Comparison of ENCODE assay signal across 8 cellular contexts in the genomic region with DNA sequence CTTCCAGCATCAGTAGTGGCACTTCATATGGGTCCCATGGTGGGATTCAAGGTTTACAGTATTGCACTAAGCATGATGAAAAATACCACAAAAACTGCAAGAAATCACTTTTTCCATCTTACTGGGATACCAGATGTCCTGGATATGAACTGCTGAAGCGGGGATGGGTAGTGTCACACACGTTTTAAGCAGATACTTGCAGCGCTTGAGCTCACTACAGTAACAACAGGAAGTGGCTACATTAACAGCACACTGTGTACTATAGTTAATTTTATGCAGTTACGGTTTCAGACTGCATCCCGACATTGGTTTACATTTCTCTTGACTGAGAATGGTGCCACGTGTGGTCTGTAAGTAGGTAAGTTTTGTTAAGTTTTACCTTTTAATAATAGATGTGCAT. TPM values are rescaled to one million over a fixed set of nuclear protein-coding genes. Genes with fewer than 3 reads are reported as not detected.
A peak's percentile ranks its signal among the peaks of the same experiment; 100 is the strongest.
DNase-seq lines count a peak whose midpoint lies in the region; ATAC-seq, FAIRE-seq and TF ChIP-seq lines count a peak whose summit lies in the region.

No MANE protein-coding gene starts in this region.

- peak; percentile 71 for DNase-seq in GM12864 (ENCODE audit: low read depth)
- peak; percentile 53 for DNase-seq in KBM-7
- no peak for DNase-seq in foreskin keratinocyte
- DNase-seq in NCI-H2196 treated with DMSO at 0.1 percent for 48 hours (lab: John Stamatoyannopoulos, UW; ENCODE audit: unreplicated experiment) = no peak
- DNase-seq in HTR-8/SVneo (ENCODE audit: insufficient read length, low spot score) = no peak
- no peak for DNase-seq in activated CD8-positive, alpha-beta memory T cell treated with anti-CD3 and anti-CD28 coated beads, Interleukin-2, amount 50 U/mL, for 48 hours
- DNase-seq in A172 (ENCODE audit: low spot score) = no peak

- H3K4me1 ChIP-seq in foreskin keratinocyte = peaks cover 12% of the 10 kb centered on the region

- H3K4me3 ChIP-seq in GM12864 (ENCODE audit: low read depth, low read length) = no peak overlapping the region

- no peak for TF ChIP-seq CTCF in GM12864 (IDR thresholded peaks at IDR 0.05; ENCODE audit: low read depth, low read length, missing control alignments)
- TF ChIP-seq CTCF in foreskin keratinocyte (conservative IDR thresholded peaks at IDR 0.05) = no peak

- H3K27me3 ChIP-seq in foreskin keratinocyte = no peaks in the 10 kb centered on the region

- no peak for FAIRE-seq in HTR-8/SVneo (lab: Jason Lieb, UNC)

- peak overlapping the region; percentile 55 for H3K27ac ChIP-seq in foreskin keratinocyte

- in situ Hi-C loops in KBM-7 (cut with MboI; ENCODE audit: low pct_unique_long_range_greater_than_20kb, low sequenced_read_pairs) = no loop called here

- ATAC-seq in GM21515 (IDR thresholded peaks at IDR 0.05; ENCODE audit: unreplicated experiment) = peak; percentile 36
- no peak for ATAC-seq in foreskin keratinocyte

RNA-seq across cellular contexts. Expression of gene ISG20, which starts 3.5 kb away (rescaled TPM):
- total RNA-seq in foreskin keratinocyte = 8.3 and 15.2 TPM in 2 replicates
- 14.6 and 24.8 TPM in 2 replicates for polyA plus RNA-seq in foreskin keratinocyte
- 3.8 and 7.7 TPM in 2 replicates for total RNA-seq in A172 (2014; rRNA removed; shearing (Covaris generic))

RNA-seq across cellular contexts. Expression of gene AEN, which starts 14.2 kb away (rescaled TPM):
- total RNA-seq in foreskin keratinocyte = 47.6 and 50.0 TPM in 2 replicates
- polyA plus RNA-seq in foreskin keratinocyte = 25.8 and 26.6 TPM in 2 replicates
- total RNA-seq in A172 (2014; rRNA removed; shearing (Covaris generic)) = 32.7 and 37.0 TPM in 2 replicates

Comparison
In these comparisons a context has a peak if more than half of its experiments do, and no peak if none do; other contexts are left out.
1. DNase-seq: peak in GM12864 (single experiment) and KBM-7 (single experiment); none in foreskin keratinocyte (0 of 2), NCI-H2196 treated with DMSO at 0.1 percent for 48 hours (single experiment), HTR-8/SVneo (single experiment), activated CD8-positive, alpha-beta memory T cell treated with anti-CD3 and anti-CD28 coated beads, Interleukin-2, amount 50 U/mL, for 48 hours (single experiment) and A172 (single experiment).